9 cellular contexts compared by ENCODE assay signal in the genomic region with DNA sequence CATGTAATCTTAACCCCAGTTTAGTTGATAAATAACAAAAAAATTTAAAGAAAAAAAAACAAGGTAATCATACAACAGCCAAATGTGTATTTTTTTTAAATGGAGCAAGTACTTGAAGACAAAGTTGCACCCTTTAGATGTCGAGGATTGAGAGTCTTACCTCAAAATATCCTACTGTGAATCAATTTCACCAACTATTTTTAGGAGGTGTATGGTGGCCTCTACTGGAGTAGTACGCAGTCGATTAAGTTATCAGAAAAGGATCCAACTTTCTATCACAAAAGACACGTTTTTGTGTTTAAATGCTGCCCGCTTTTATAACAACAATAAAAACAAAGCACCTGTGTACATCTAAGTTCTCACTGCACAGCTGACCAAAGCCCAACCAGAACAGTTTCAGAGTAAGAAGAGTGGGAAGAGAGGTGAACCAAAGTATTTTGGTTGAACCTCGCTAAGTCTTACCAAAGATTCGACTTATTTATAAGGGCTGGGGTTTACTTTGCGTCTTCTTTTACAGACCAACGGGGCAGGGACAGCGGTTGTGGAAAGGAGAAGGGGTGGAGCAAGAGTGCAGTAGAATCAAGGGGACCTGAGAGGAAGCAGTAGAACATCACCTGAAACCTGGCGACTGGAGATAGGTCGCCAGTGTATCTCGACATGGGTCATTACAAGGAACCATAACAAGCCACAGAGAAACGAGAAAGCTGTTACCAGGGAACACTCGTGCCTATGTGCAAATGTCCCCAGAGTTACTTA. TPM values are rescaled to one million over a fixed set of nuclear protein-coding genes. Genes with fewer than 3 reads are reported as not detected.
A peak's percentile ranks its signal among the peaks of the same experiment; 100 is the strongest.
DNase-seq lines count a peak whose midpoint lies in the region; ATAC-seq and TF ChIP-seq lines count a peak whose summit lies in the region.
"Had no signal": no experiment of that assay in that cellular context is flagged by ENCODE, and none has a peak within 500 bp of the region (broad histone marks: within the 10 kb centered on the region; RNA-seq: fewer than 3 reads in every experiment).

No MANE protein-coding gene starts in this region.

- ATAC-seq in GM19455 (IDR thresholded peaks at IDR 0.05; ENCODE audit: unreplicated experiment) = peak; percentile 23
- no peak for ATAC-seq in psoas muscle

- peak; percentile 22 for TF ChIP-seq CTCF in C4-2B (conservative IDR thresholded peaks at IDR 0.05)
- no peak for TF ChIP-seq CTCF in fibroblast of lung (conservative IDR thresholded peaks at IDR 0.05 in 1 of 2, IDR thresholded peaks at IDR 0.05 in 1 of 2; ENCODE audit: low read depth in 1 of 2, low read length in 2 of 2)
- no peak for TF ChIP-seq CTCF in psoas muscle (IDR thresholded peaks at IDR 0.05)

- H3K9me3 ChIP-seq in fibroblast of lung (ENCODE audit: control insufficient read depth, insufficient read depth, low read depth, low read length) = no peaks in the 10 kb centered on the region
- H3K9me3 ChIP-seq in psoas muscle = no peaks in the 10 kb centered on the region

- H3K4me3 ChIP-seq in fibroblast of lung (replicated peaks in 1 of 4; ENCODE audit: control extremely low read depth in 1 of 4, insufficient read depth in 1 of 4, low read depth in 3 of 4, low read length in 4 of 4) = peak overlapping the region; percentile 58 to 78 (median 64)
- peak overlapping the region; percentile 59 for H3K4me3 ChIP-seq in psoas muscle

- H3K36me3 ChIP-seq in fibroblast of lung (ENCODE audit: control insufficient read depth, insufficient read depth, low read length) (no peaks in the 10 kb centered on the region), psoas muscle (ENCODE audit: insufficient read depth in 1 of 2, low read depth in 1 of 2) (no peaks in the 10 kb centered on the region)

- intact Hi-C loops in psoas muscle (cut with DNase I) = no loop called here

- DNase-seq in NCI-H69 (lab: John Stamatoyannopoulos, UW) = peak; percentile 52
- peak; percentile 12 to 24 for DNase-seq in fibroblast of lung (ENCODE audit: low read depth in 2 of 2)
- DNase-seq in psoas muscle = no peak
- no peak for DNase-seq in NCI-H2227 treated with DMSO at 0.1 percent for 48 hours (lab: John Stamatoyannopoulos, UW)
- no peak for DNase-seq in KBM-7
- no peak for DNase-seq in SKM-1 (lab: John Stamatoyannopoulos, UW; ENCODE audit: unreplicated experiment)

- in situ Hi-C loops in KBM-7 (cut with MboI; ENCODE audit: low pct_unique_long_range_greater_than_20kb, low sequenced_read_pairs) = no loop called here

- H3K9ac ChIP-seq in fibroblast of lung (ENCODE audit: insufficient read depth, low read length) = no peak overlapping the region

- H3K4me1 ChIP-seq in fibroblast of lung (ENCODE audit: control insufficient read depth, extremely low read depth, insufficient read depth, low read length) (no peaks in the 10 kb centered on the region), psoas muscle (no peaks in the 10 kb centered on the region)

- 10 to 27% (median 10%) methylated on average over 15 of the region's 15 CpGs for WGBS in psoas muscle, 3 donors

- H3K27me3 ChIP-seq in fibroblast of lung (ENCODE audit: control insufficient read depth, insufficient read depth, low read length) (no peaks in the 10 kb centered on the region), psoas muscle (ENCODE audit: insufficient read depth in 3 of 3, low read length in 2 of 3) (peaks cover 0 to 21% (median 5%) of the 10 kb centered on the region in 3 donors)

- H3K79me2 ChIP-seq in fibroblast of lung (ENCODE audit: control insufficient read depth, insufficient read depth, low read length) = no peaks in the 10 kb centered on the region

- H4K20me1 ChIP-seq in fibroblast of lung (ENCODE audit: control insufficient read depth, extremely low read depth, insufficient read depth, low read length) = no peaks in the 10 kb centered on the region

- H3K27ac ChIP-seq in C4-2B (peak overlapping the region; percentile 88), fibroblast of lung (ENCODE audit: insufficient read depth, low read length) (peak overlapping the region; percentile 32), psoas muscle (no peak overlapping the region)
- H3K27ac ChIP-seq: HL-60 had no signal

- H2AFZ ChIP-seq in fibroblast of lung (ENCODE audit: low read length) = peak overlapping the region; percentile 73

- H3K4me2 ChIP-seq in fibroblast of lung (ENCODE audit: extremely low read depth, insufficient read depth, low read length) = peak overlapping the region; percentile 79

RNA-seq across cellular contexts. Expression of gene RPS6KA6, which starts 1.2 kb away (rescaled TPM):
- total RNA-seq in fibroblast of lung (3.3 and 4.5 TPM in 2 replicates), psoas muscle (1 to 10 TPM in 1 of 4 donors, under 1 TPM in 3; 0.10 to 2.0 (median 0.53) TPM)
- polyA plus RNA-seq in fibroblast of lung (4.2 and 6.5 TPM in 2 replicates), psoas muscle (under 1 TPM; 0.10 to 0.14 (median 0.13) TPM)
- polyA plus RNA-seq in fibroblast of lung (2012) = 2.9 and 4.9 TPM in 2 replicates
- 1.8 and 2.9 TPM in 2 replicates for polyA minus RNA-seq in fibroblast of lung (ENCODE audit: low replicate concordance)

Comparison
In these comparisons a context has a peak if more than half of its experiments do, and no peak if none do; other contexts are left out.
1. DNase-seq: peak in NCI-H69 (single experiment) and fibroblast of lung (2 of 2); none in psoas muscle (0 of 2), NCI-H2227 treated with DMSO at 0.1 percent for 48 hours (single experiment), KBM-7 (single experiment) and SKM-1 (single experiment).